In the genomic region with DNA sequence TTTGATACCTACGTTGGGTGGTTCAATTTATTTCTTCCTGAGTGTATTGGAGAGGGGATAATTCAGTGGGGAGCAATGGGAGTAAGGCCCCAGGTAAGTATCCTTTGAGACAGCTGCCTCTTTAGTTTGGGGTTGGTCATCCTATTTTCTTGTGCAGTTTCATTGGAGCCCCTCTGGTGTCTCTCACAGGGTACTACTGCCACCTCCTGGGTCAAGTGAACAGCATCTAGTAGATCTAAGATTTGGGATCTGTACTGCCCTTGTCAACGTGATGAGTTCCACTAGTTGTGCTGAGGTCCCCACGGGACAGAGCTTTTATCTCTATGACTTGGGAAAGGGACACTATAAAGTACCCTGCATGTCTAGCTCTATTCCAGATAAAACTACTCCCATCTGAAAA, we compare ENCODE assay signal across 9 cellular contexts.
DNase-seq lines count a peak whose midpoint lies in the region; ATAC-seq and TF ChIP-seq lines count a peak whose summit lies in the region.
"Had no signal": no experiment of that assay in that cellular context is flagged by ENCODE, and none has a peak within 500 bp of the region (broad histone marks: within the 10 kb centered on the region; RNA-seq: fewer than 3 reads in every experiment).

No MANE protein-coding gene starts in this region.

- H3K18ac ChIP-seq in mesenchymal stem cell (ENCODE audit: low read depth in 1 of 2, low read length in 2 of 2), result no peak overlapping the region

- H3K27ac Mint-ChIP-seq in T-helper 17 cell, result no peak overlapping the region

- no peak overlapping the region for H2BK12ac ChIP-seq in mesenchymal stem cell (ENCODE audit: low read length in 2 of 2)

- DNase-seq in NCI-H146 (lab: John Stamatoyannopoulos, UW) (peak; percentile 49), NCI-H146 treated with DMSO at 0.1 percent for 48 hours (lab: John Stamatoyannopoulos, UW; ENCODE audit: unreplicated experiment) (no peak), HPDE6-E6E7 (ENCODE audit: extremely low spot score) (peak; percentile 7), T-helper 17 cell (peak in 1 of 3 donors; percentile 7), dermis blood vessel endothelial cell (peak; percentile 64), mesenchymal stem cell (peak; percentile 58), tibial artery (no peak)

- peak; percentile 30 to 35 for TF ChIP-seq CTCF in tibial artery (IDR thresholded peaks at IDR 0.05)

- H3K4me3 Mint-ChIP-seq in T-helper 17 cell, result no peak overlapping the region

- no peak overlapping the region for H3K9ac ChIP-seq in mesenchymal stem cell (ENCODE audit: low read length)
- H3K9ac ChIP-seq: BLaER1 treated with 17β-estradiol and CSF1 and Interleukin-3, amounts not matched to agents 10 nM and 100 nM had no signal

- H3K36me3 Mint-ChIP-seq in T-helper 17 cell (ENCODE audit: low read depth), result no peaks in the 10 kb centered on the region

- H3K4me2 ChIP-seq in mesenchymal stem cell (ENCODE audit: low read length, poor library complexity, severe bottlenecking), result no peak overlapping the region
- H3K4me2 ChIP-seq: BLaER1 treated with 17β-estradiol and CSF1 and Interleukin-3, amounts not matched to agents 10 nM and 100 nM had no signal

- no peak overlapping the region for H4K8ac ChIP-seq in mesenchymal stem cell (ENCODE audit: low read length)

- H3K4me1 Mint-ChIP-seq in T-helper 17 cell, result no peaks in the 10 kb centered on the region

- ATAC-seq in GM21360 (IDR thresholded peaks at IDR 0.05; ENCODE audit: unreplicated experiment), result peak; percentile 92
- ATAC-seq in T-helper 17 cell, result peak; percentile 60

- no peak overlapping the region for H3K14ac ChIP-seq in mesenchymal stem cell (ENCODE audit: low read length in 2 of 2)

- H3K23ac ChIP-seq in mesenchymal stem cell (ENCODE audit: low read length in 2 of 2), result no peak overlapping the region

- H4K91ac ChIP-seq in mesenchymal stem cell (ENCODE audit: low read length), result no peak overlapping the region

- intact Hi-C loops in tibial artery (cut with DNase I; ENCODE audit: low total_unique reads), result no loop called here

- 0% methylated on average over 2 of the region's 3 CpGs for WGBS in mesenchymal stem cell

- no peaks in the 10 kb centered on the region for H3K9me3 ChIP-seq in T-helper 17 cell (ENCODE audit: control insufficient read depth, low read length, poor library complexity, severe bottlenecking)
- no peaks in the 10 kb centered on the region for H3K9me3 ChIP-seq in mesenchymal stem cell (ENCODE audit: control insufficient read depth, low read length)
- H3K9me3 ChIP-seq in tibial artery, result no peaks in the 10 kb centered on the region
- H3K9me3 ChIP-seq: BLaER1 treated with 17β-estradiol and CSF1 and Interleukin-3, amounts not matched to agents 10 nM and 100 nM had no signal

- H3K4me3 ChIP-seq in mesenchymal stem cell (ENCODE audit: insufficient read depth in 1 of 2, low read depth in 1 of 2, low read length in 2 of 2) (no peak overlapping the region), tibial artery (no peak overlapping the region)
- H3K4me3 ChIP-seq: BLaER1 treated with 17β-estradiol and CSF1 and Interleukin-3, amounts not matched to agents 10 nM and 100 nM had no signal

- no peak overlapping the region for H3K4ac ChIP-seq in mesenchymal stem cell (ENCODE audit: low read depth in 1 of 2, low read length in 2 of 2)

- no peak overlapping the region for H2BK15ac ChIP-seq in mesenchymal stem cell (ENCODE audit: low read depth, poor library complexity, severe bottlenecking)

- H3K27ac ChIP-seq in mesenchymal stem cell (ENCODE audit: low read length, poor library complexity, severe bottlenecking) (no peak overlapping the region), tibial artery (no peak overlapping the region)
- H3K27ac ChIP-seq: BLaER1 treated with 17β-estradiol and CSF1 and Interleukin-3, amounts not matched to agents 10 nM and 100 nM had no signal

- H2AFZ ChIP-seq in mesenchymal stem cell (ENCODE audit: low read depth, low read length), result no peak overlapping the region

- no peak overlapping the region for H2AK5ac ChIP-seq in mesenchymal stem cell (ENCODE audit: low read length, severe bottlenecking)

- H3K4me1 ChIP-seq in mesenchymal stem cell (ENCODE audit: control insufficient read depth, insufficient read depth, low read depth, low read length), result no peaks in the 10 kb centered on the region
- H3K4me1 ChIP-seq in tibial artery, result no peaks in the 10 kb centered on the region
- H3K4me1 ChIP-seq: BLaER1 treated with 17β-estradiol and CSF1 and Interleukin-3, amounts not matched to agents 10 nM and 100 nM had no signal

- no peaks in the 10 kb centered on the region for H3K79me1 ChIP-seq in mesenchymal stem cell (replicated peaks; ENCODE audit: low read length, poor library complexity, severe bottlenecking)

- H3K27me3 Mint-ChIP-seq in T-helper 17 cell, result no peaks in the 10 kb centered on the region

- no peaks in the 10 kb centered on the region for H3K36me3 ChIP-seq in mesenchymal stem cell (ENCODE audit: control insufficient read depth in 1 of 2, insufficient read depth in 2 of 2, low read depth in 1 of 2, low read length in 2 of 2)
- H3K36me3 ChIP-seq in tibial artery, result no peaks in the 10 kb centered on the region
- H3K36me3 ChIP-seq: BLaER1 treated with 17β-estradiol and CSF1 and Interleukin-3, amounts not matched to agents 10 nM and 100 nM had no signal

- H3K27me3 ChIP-seq in mesenchymal stem cell (ENCODE audit: control insufficient read depth in 1 of 2, insufficient read depth in 1 of 2, low read length in 2 of 2) (peaks cover 0 to 24% of the 10 kb centered on the region in 2 experiments), tibial artery (no peaks in the 10 kb centered on the region)

- no peak overlapping the region for H2BK5ac ChIP-seq in mesenchymal stem cell (ENCODE audit: low read depth, low read length, poor library complexity, severe bottlenecking)

- no peak overlapping the region for H2BK120ac ChIP-seq in mesenchymal stem cell (ENCODE audit: low read depth, low read length)

Comparison
In these comparisons a context has a peak if more than half of its experiments do, and no peak if none do; other contexts are left out.
1. DNase-seq: peak in NCI-H146 (single experiment), HPDE6-E6E7 (single experiment), dermis blood vessel endothelial cell (single experiment) and mesenchymal stem cell (single experiment); none in NCI-H146 treated with DMSO at 0.1 percent for 48 hours (single experiment) and tibial artery (0 of 2).